Comparison of ENCODE assay signal across 1 cellular context in genomic region chr20:32761831-32762753, GRCh38.
TF ChIP-seq lines count a peak whose summit lies in the region.

Gene DNMT3B, plus strand, starts transcription at chr20:32762385. Its CDS starts 17,939 bp downstream, at chr20:32780324.

TF ChIP-seq in HepG2, 621 proteins besides CTCF, POLR2A, EP300 and RAD21 (continued from another document and continues in another):
- TF ChIP-seq PLSCR1 (CRISPR knock-in tag; IDR thresholded peaks at IDR 0.05; ENCODE audit: borderline replicate concordance): no peak
- no peak; the same call in 1 of the 2 replicates for TF ChIP-seq SALL2 (CRISPR knock-in tag; IDR thresholded peaks at IDR 0.05)
- TF ChIP-seq ZNF121 (CRISPR knock-in tag; IDR thresholded peaks at IDR 0.05): no peak
- no peak for TF ChIP-seq ZUFSP (CRISPR knock-in tag; IDR thresholded peaks at IDR 0.05; ENCODE audit: borderline replicate concordance)
- TF ChIP-seq ZSCAN21 (CRISPR knock-in tag; IDR thresholded peaks at IDR 0.05; ENCODE audit: borderline replicate concordance): no peak; the same call in 1 of the 2 replicates
- no peak for TF ChIP-seq RXRA (CRISPR knock-in tag; IDR thresholded peaks at IDR 0.05)
- 0 out of 2 replicates have a peak, but pooled peaks have one; percentile 8 for TF ChIP-seq BRCA1 (CRISPR knock-in tag; IDR thresholded peaks at IDR 0.05)
- TF ChIP-seq ZNF547 (CRISPR knock-in tag; IDR thresholded peaks at IDR 0.05): no peak; the same call in 1 of the 2 replicates
- peak; percentile 67; the same call in 1 of the 2 replicates for TF ChIP-seq GABPB1 (CRISPR knock-in tag; IDR thresholded peaks at IDR 0.05)
- no peak for TF ChIP-seq ARID3A (IDR thresholded peaks at IDR 0.05; ENCODE audit: low read depth, low read length)
- TF ChIP-seq USF2 (IDR thresholded peaks at IDR 0.05; ENCODE audit: low read depth, low read length): no peak
- no peak for TF ChIP-seq USF2 (CRISPR knock-in tag; IDR thresholded peaks at IDR 0.05; ENCODE audit: borderline replicate concordance)
- no peak for TF ChIP-seq PLRG1 (conservative IDR thresholded peaks at IDR 0.05)
- no peak for TF ChIP-seq ZNF639 (CRISPR knock-in tag; conservative IDR thresholded peaks at IDR 0.05)
- no peak for TF ChIP-seq AHDC1 (CRISPR knock-in tag; IDR thresholded peaks at IDR 0.05; ENCODE audit: borderline replicate concordance)
- peak; percentile 91; the same call in 1 of the 2 replicates for TF ChIP-seq CSRNP2 (CRISPR knock-in tag; conservative IDR thresholded peaks at IDR 0.05; ENCODE audit: low read depth)
- TF ChIP-seq SMARCC2 (IDR thresholded peaks at IDR 0.05): no peak
- TF ChIP-seq ZNF256 (CRISPR knock-in tag; conservative IDR thresholded peaks at IDR 0.05): no peak
- TF ChIP-seq POGK (CRISPR knock-in tag; conservative IDR thresholded peaks at IDR 0.05): 0 out of 2 replicates have a peak, but pooled peaks have one; percentile 18
- TF ChIP-seq SIX1 (CRISPR knock-in tag; IDR thresholded peaks at IDR 0.05; ENCODE audit: borderline replicate concordance): no peak
- no peak for TF ChIP-seq GLMP (CRISPR knock-in tag; IDR thresholded peaks at IDR 0.05; ENCODE audit: borderline replicate concordance)
- no peak for TF ChIP-seq SNAPC5 (CRISPR knock-in tag; IDR thresholded peaks at IDR 0.05; ENCODE audit: borderline replicate concordance)
- no peak for TF ChIP-seq DDIT3 (CRISPR knock-in tag; IDR thresholded peaks at IDR 0.05)
- 0 out of 2 replicates have a peak, but pooled peaks have one; percentile 14 for TF ChIP-seq ZBTB7A (CRISPR knock-in tag; IDR thresholded peaks at IDR 0.05)
- TF ChIP-seq SP2 (CRISPR knock-in tag; IDR thresholded peaks at IDR 0.05): peak; percentile 66
- TF ChIP-seq POLR2G (IDR thresholded peaks at IDR 0.05; ENCODE audit: low read depth, low read length): peak; percentile 38; the same call in 1 of the 2 replicates
- peak; percentile 55 for TF ChIP-seq ZEB1 (IDR thresholded peaks at IDR 0.05; ENCODE audit: insufficient replicate concordance, low read depth)
- no peak; the same call in none of the 2 replicates for TF ChIP-seq DNMT1 (CRISPR knock-in tag; IDR thresholded peaks at IDR 0.05)
- no peak; the same call in 1 of the 2 replicates for TF ChIP-seq ZNF281 (CRISPR knock-in tag; IDR thresholded peaks at IDR 0.05; ENCODE audit: borderline replicate concordance)
- TF ChIP-seq ZNF333 (CRISPR knock-in tag; IDR thresholded peaks at IDR 0.05; ENCODE audit: borderline replicate concordance): no peak; the same call in 1 of the 2 replicates
- TF ChIP-seq RBAK (CRISPR knock-in tag; IDR thresholded peaks at IDR 0.05): no peak
- peak; percentile 61; the same call in 1 of the 2 replicates for TF ChIP-seq RFXAP (CRISPR knock-in tag; IDR thresholded peaks at IDR 0.05; ENCODE audit: borderline replicate concordance)
- TF ChIP-seq CHD4 (IDR thresholded peaks at IDR 0.05; ENCODE audit: borderline replicate concordance, low read length): no peak
- TF ChIP-seq KLF13 (CRISPR knock-in tag; IDR thresholded peaks at IDR 0.05): no peak
- TF ChIP-seq ZNF816 (CRISPR knock-in tag; IDR thresholded peaks at IDR 0.05; ENCODE audit: borderline replicate concordance): no peak
- peak; percentile 95 for TF ChIP-seq HES4 (CRISPR knock-in tag; IDR thresholded peaks at IDR 0.05; ENCODE audit: borderline replicate concordance)
